18 cellular contexts compared by ENCODE assay signal in the genomic region with DNA sequence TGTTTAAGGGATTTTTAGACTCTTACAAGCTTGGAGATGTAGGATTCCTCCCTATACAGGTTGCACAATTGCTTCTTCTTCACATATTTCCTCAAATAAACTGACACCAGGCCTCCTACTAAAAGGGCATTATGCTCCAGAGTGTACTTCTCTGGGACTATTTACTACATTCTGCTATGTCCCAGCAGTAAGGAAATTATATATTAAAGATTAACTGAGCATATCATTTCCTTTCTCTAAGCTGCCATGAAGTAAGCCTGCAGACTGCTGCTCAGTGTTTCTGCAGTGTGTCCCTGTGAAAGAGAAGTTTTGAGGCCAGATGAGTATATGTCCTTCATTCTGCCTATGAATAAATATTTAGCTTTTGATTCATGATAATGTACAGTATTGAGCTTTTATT.
A peak's percentile ranks its signal among the peaks of the same experiment; 100 is the strongest.
DNase-seq lines count a peak whose midpoint lies in the region; ATAC-seq and TF ChIP-seq lines count a peak whose summit lies in the region.
"Had no signal": no experiment of that assay in that cellular context is flagged by ENCODE, and none has a peak within 500 bp of the region (broad histone marks: within the 10 kb centered on the region; RNA-seq: fewer than 3 reads in every experiment).

No MANE protein-coding gene starts in this region.

- peak overlapping the region; percentile 79 to 92 (median 80) for H3K27ac Mint-ChIP-seq in nephron
- H3K27ac Mint-ChIP-seq: CD14-positive monocyte had no signal

- no peaks in the 10 kb centered on the region for H3K9me3 Mint-ChIP-seq in nephron
- H3K9me3 Mint-ChIP-seq: GM23338 had no signal

- H3K36me3 ChIP-seq in A673 (ENCODE audit: insufficient read depth, low read length, poor library complexity, severe bottlenecking): no peaks in the 10 kb centered on the region
- H3K36me3 ChIP-seq in SK-N-MC (ENCODE audit: insufficient read depth, low read length): no peaks in the 10 kb centered on the region

- H3K4me3 ChIP-seq in A673 (ENCODE audit: low read depth, low read length, poor library complexity, severe bottlenecking) (no peak overlapping the region), SK-N-MC (no peak overlapping the region), fibroblast of villous mesenchyme (ENCODE audit: low read depth, low read length) (no peak overlapping the region)
- H3K4me3 ChIP-seq: GM23338 had no signal

- intact Hi-C loops in A673 (cut with micrococcal nuclease; ENCODE audit: unreplicated experiment): no loop called here

- POLR2A ChIA-PET in A673 (lab: Charles Lee; ENCODE audit: low non-redundant PET): no interaction called here

- no peaks in the 10 kb centered on the region for H3K9me3 ChIP-seq in A673 (ENCODE audit: low read depth, low read length, poor library complexity, severe bottlenecking)
- H3K9me3 ChIP-seq in SK-N-MC (ENCODE audit: low read depth, low read length): no peaks in the 10 kb centered on the region
- H3K9me3 ChIP-seq: Caco-2 had no signal

- no peaks in the 10 kb centered on the region for H3K27me3 ChIP-seq in A673 (replicated peaks; ENCODE audit: insufficient read depth, low read depth, low read length, poor library complexity)

- no peak overlapping the region for H3K27ac ChIP-seq in A673 (ENCODE audit: low read depth, low read length, poor library complexity, severe bottlenecking)
- peak overlapping the region; percentile 58 for H3K27ac ChIP-seq in SK-N-MC
- H3K27ac ChIP-seq: HL-60 had no signal

- H3K4me1 Mint-ChIP-seq in nephron: peaks cover 15% of the 10 kb centered on the region
- H3K4me1 Mint-ChIP-seq: CD14-positive monocyte had no signal

- BruUV-seq in A673 (replicated peaks; lab: Mats Ljungman, UMichigan): no TSS peak

- H3K9ac ChIP-seq in SK-N-MC (ENCODE audit: insufficient read length): no peak overlapping the region

- CTCF ChIA-PET in A673 (lab: Charles Lee): no interaction called here

- peaks cover 16% of the 10 kb centered on the region for H3K4me1 ChIP-seq in A673 (ENCODE audit: insufficient read depth, low read length, poor library complexity, severe bottlenecking)
- H3K4me1 ChIP-seq: Caco-2 had no signal

- H3K4me3 Mint-ChIP-seq in nephron: no peak overlapping the region
- H3K4me3 Mint-ChIP-seq: CD14-positive monocyte, GM23338 had no signal

- no peaks in the 10 kb centered on the region for H3K36me3 Mint-ChIP-seq in nephron (ENCODE audit: low read depth)
- H3K36me3 Mint-ChIP-seq: CD14-positive monocyte had no signal

- no peaks in the 10 kb centered on the region for H3K27me3 Mint-ChIP-seq in nephron (ENCODE audit: low read depth)

- no peak for ATAC-seq in GM18511 (IDR thresholded peaks at IDR 0.05; ENCODE audit: unreplicated experiment)

- TF ChIP-seq CTCF in A673 (conservative IDR thresholded peaks at IDR 0.05; ENCODE audit: low read depth, low read length) (no peak), fibroblast of villous mesenchyme (IDR thresholded peaks at IDR 0.05; ENCODE audit: insufficient read depth, low read depth, low read length) (no peak), nephron (IDR thresholded peaks at IDR 0.05; ENCODE audit: unreplicated experiment in 3 of 3) (no peak)

- DNase-seq in A673 (ENCODE audit: low spot score): peak; percentile 47
- DNase-seq in SK-N-MC (ENCODE audit: low read depth, low spot score): no peak
- DNase-seq in fibroblast of villous mesenchyme (ENCODE audit: low read depth): peak; percentile 3
- DNase-seq in NCI-H1694 treated with DMSO at 0.1 percent for 48 hours (lab: John Stamatoyannopoulos, UW): no peak
- DNase-seq in activated CD4-positive, alpha-beta T cell treated with anti-CD3 and anti-CD28 coated beads, Interleukin-2, amount 50 U/mL, for 48 hours: no peak
- DNase-seq in NCI-H82 treated with DMSO at 0.1 percent for 48 hours (lab: John Stamatoyannopoulos, UW; ENCODE audit: unreplicated experiment): no peak
- DNase-seq: 8988T, Caco-2, DMS79 treated with DMSO at 0.1 percent for 48 hours, GDM1, KBM-7, NCI-H1092, SIG-M5 had no signal

Comparison
In these comparisons a context has a peak if more than half of its experiments do, and no peak if none do; other contexts are left out.
1. DNase-seq: peak in A673 (single experiment) and fibroblast of villous mesenchyme (single experiment); none in SK-N-MC (single experiment), NCI-H1694 treated with DMSO at 0.1 percent for 48 hours (single experiment), activated CD4-positive, alpha-beta T cell treated with anti-CD3 and anti-CD28 coated beads, Interleukin-2, amount 50 U/mL, for 48 hours (0 of 2) and NCI-H82 treated with DMSO at 0.1 percent for 48 hours (single experiment).